7 cellular contexts compared by ENCODE assay signal in the genomic region with DNA sequence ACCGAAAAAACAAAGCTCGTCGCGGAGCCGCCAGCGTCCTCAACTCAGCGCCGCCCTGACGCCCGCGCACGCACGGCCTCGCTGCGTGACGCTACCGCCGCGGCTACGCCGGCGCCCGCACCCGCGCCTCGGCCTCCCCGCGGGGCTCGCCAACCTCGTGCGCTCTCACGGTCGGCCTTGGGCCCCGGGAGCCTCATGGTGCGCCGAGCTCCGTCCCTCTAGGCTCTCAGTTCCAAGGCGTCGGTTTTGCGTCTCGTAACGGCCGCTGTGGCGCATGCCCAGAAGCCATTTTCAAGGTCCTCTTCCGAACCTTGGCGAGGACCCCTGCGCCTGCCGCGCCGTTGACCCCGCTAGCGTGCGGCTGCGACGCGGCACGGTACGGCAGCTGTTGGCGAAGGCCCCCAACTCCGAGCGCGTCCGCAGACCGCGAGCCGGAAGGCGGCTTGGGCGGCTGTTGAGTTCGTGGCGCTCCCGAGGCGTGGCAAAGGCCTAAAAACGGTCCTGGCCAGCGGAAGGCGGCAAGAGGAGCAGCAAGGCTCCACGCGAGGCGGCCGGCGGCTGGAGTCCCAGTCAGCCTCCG. TPM values are rescaled to one million over a fixed set of nuclear protein-coding genes. Genes with fewer than 3 reads are reported as not detected.
A peak's percentile ranks its signal among the peaks of the same experiment; 100 is the strongest.
DNase-seq lines count a peak whose midpoint lies in the region; ATAC-seq and FAIRE-seq lines count a peak whose summit lies in the region.

A gene (minus strand): TSS at position 64 of the 580 bp plus-strand sequence. CDS start 1,209 bp downstream, outside the sequence.

- no peak for FAIRE-seq in frontal cortex (lab: Jason Lieb, UNC)

- peak; percentile 43 for DNase-seq in NOMO-1 treated with dmso at 0.1 percent for 144 hours (lab: John Stamatoyannopoulos, UW; ENCODE audit: unreplicated experiment)
- DNase-seq in activated effector memory CD4-positive, alpha-beta T cell treated with Interleukin-2 at 50 U/mL for 16 hours = peak; percentile 74
- peak; percentile 60 to 68 for DNase-seq in frontal cortex (ENCODE audit: low spot score in 2 of 2)
- DNase-seq in occipital lobe (lab: John Stamatoyannopoulos, UW) = peak; percentile 65
- DNase-seq in superior temporal gyrus (ENCODE audit: extremely low spot score) = peak; percentile 66

- peak; percentile 86 for ATAC-seq in GM18858 (IDR thresholded peaks at IDR 0.05; ENCODE audit: unreplicated experiment)
- ATAC-seq in HG03064 (IDR thresholded peaks at IDR 0.05; ENCODE audit: low read depth, unreplicated experiment) = peak; percentile 81

RNA-seq across cellular contexts. Expression of the gene that starts here (rescaled TPM):
- total RNA-seq in frontal cortex (35.5 TPM), occipital lobe (28.1 TPM)

Comparison
In these comparisons a context has a peak if more than half of its experiments do, and no peak if none do; other contexts are left out.
1. Peak in every context shown above with its lines: DNase-seq and ATAC-seq.